10 cellular contexts compared by ENCODE assay signal in the genomic region with DNA sequence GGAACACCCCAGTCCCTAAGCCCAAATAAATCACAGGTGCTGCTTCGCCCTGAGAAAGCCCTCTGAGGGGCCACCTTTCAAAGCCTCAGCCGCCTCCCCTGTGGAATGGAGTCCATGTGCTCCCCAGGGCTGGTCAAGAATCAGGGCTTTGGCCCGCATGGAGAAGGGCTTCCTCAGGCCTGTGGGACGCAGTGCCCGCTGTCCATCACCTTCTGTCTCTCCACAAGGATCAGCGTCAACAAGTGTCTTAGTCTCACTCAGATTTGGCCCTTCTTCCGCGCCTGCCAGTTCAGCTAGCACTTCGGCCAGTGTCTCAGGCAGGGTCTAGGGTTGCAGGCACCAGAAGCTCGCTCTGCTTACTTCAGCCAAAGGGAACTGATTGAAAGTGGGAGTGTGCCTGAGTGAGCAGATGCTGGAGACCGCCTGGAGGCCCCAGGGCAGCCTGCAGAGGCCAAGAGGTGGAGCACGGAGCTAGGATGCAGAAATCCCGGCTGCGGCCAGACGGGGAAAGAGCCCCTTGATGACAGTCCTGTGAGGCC. TPM values are rescaled to one million over a fixed set of nuclear protein-coding genes. Genes with fewer than 3 reads are reported as not detected.
A peak's percentile ranks its signal among the peaks of the same experiment; 100 is the strongest.
DNase-seq lines count a peak whose midpoint lies in the region; ATAC-seq and TF ChIP-seq lines count a peak whose summit lies in the region.
"Had no signal": no experiment of that assay in that cellular context is flagged by ENCODE, and none has a peak within 500 bp of the region (broad histone marks: within the 10 kb centered on the region; RNA-seq: fewer than 3 reads in every experiment).

No MANE protein-coding gene starts in this region.

- ATAC-seq in left ventricle myocardium superior, result peak; percentile 7
- no peak for ATAC-seq in GM19452 (IDR thresholded peaks at IDR 0.05; ENCODE audit: unreplicated experiment)

- peak overlapping the region; percentile 27; the same call in 1 of the 2 replicates for H3K27ac ChIP-seq in VCaP
- peak overlapping the region in 3 of 5 donors; percentile 22 to 71 (median 44) for H3K27ac ChIP-seq in stomach
- H3K27ac ChIP-seq: left lung had no signal

- TF ChIP-seq EP300 in stomach (IDR thresholded peaks at IDR 0.05), result no peak

- no peak for TF ChIP-seq POLR2A in stomach (IDR thresholded peaks at IDR 0.05)

- peaks cover 3 to 71% (median 41%) of the 10 kb centered on the region in 4 donors for H3K4me1 ChIP-seq in stomach

- H3K27me3 ChIP-seq in stomach, result no peaks in the 10 kb centered on the region
- H3K27me3 ChIP-seq: left lung had no signal

- no peak overlapping the region for H3K4me3 ChIP-seq in stomach
- H3K4me3 ChIP-seq: left lung had no signal

- H3K9me3 ChIP-seq in stomach, result no peaks in the 10 kb centered on the region
- H3K9me3 ChIP-seq: left lung had no signal

- 76 to 86% (median 77%) methylated on average over 15 of the region's 15 CpGs for WGBS in stomach, 5 donors

- peak; percentile 44 for DNase-seq in activated effector memory CD4-positive, alpha-beta T cell treated with anti-CD3 and anti-CD28 coated beads, Interleukin-2, amount 50 U/mL, for 16 hours
- no peak for DNase-seq in activated effector memory CD4-positive, alpha-beta T cell treated with Interleukin-2 at 50 U/mL for 16 hours
- DNase-seq in left ventricle myocardium superior, result peak; percentile 26
- DNase-seq in stomach, result no peak
- no peak for DNase-seq in NCI-H187 treated with DMSO at 0.1 percent for 48 hours (lab: John Stamatoyannopoulos, UW)
- no peak for DNase-seq in GM19240 (ENCODE audit: insufficient read length, low spot score)
- DNase-seq: SIG-M5 had no signal

- intact Hi-C loops in left ventricle myocardium superior (cut with micrococcal nuclease), result no loop called here
- intact Hi-C loops in stomach (cut with DNase I; ENCODE audit: low total_unique reads), result no loop called here

- peaks cover 43 to 99% (median 93%) of the 10 kb centered on the region in 4 donors for H3K36me3 ChIP-seq in stomach

- no peak for TF ChIP-seq CTCF in VCaP (conservative IDR thresholded peaks at IDR 0.05)
- no peak for TF ChIP-seq CTCF in stomach (IDR thresholded peaks at IDR 0.05)

RNA-seq across cellular contexts. Expression of a gene that starts 16.5 kb away (rescaled TPM):
- total RNA-seq in left ventricle myocardium superior, result 230 TPM
- 1,000 to 10,000 TPM in 1 of 5 donors, 100 to 1,000 TPM in 4; 468 to 1,215 (median 732) TPM for total RNA-seq in stomach
- 100 to 1,000 TPM in 2 of 3 donors, 10 to 100 TPM in 1; 87.5 to 193 (median 106) TPM for polyA plus RNA-seq in stomach

RNA-seq across cellular contexts. Expression of a gene that starts 56.6 kb away (rescaled TPM):
- total RNA-seq in left ventricle myocardium superior (24.5 TPM), stomach (100 to 1,000 TPM in 2 of 5 donors, 10 to 100 TPM in 3; 36.7 to 128 (median 55.6) TPM)
- polyA plus RNA-seq in stomach, result 10 to 100 TPM; 26.0 to 31.7 (median 30.7) TPM

Comparison
In these comparisons a context has a peak if more than half of its experiments do, and no peak if none do; other contexts are left out.
1. DNase-seq: peak in activated effector memory CD4-positive, alpha-beta T cell treated with anti-CD3 and anti-CD28 coated beads, Interleukin-2, amount 50 U/mL, for 16 hours (single experiment) and left ventricle myocardium superior (single experiment); none in activated effector memory CD4-positive, alpha-beta T cell treated with Interleukin-2 at 50 U/mL for 16 hours (single experiment), stomach (single experiment), NCI-H187 treated with DMSO at 0.1 percent for 48 hours (single experiment) and GM19240 (single experiment).